ENCODE assay signal across 14 cellular contexts in genomic region chr16:4216631-4217030, GRCh38. TPM values are rescaled to one million over a fixed set of nuclear protein-coding genes. Genes with fewer than 3 reads are reported as not detected.
"Had no signal": no experiment of that assay in that cellular context is flagged by ENCODE, and none has a peak within 500 bp of the region (broad histone marks: within the 10 kb centered on the region; RNA-seq: fewer than 3 reads in every experiment).

No MANE protein-coding gene starts in this region.

- H3K27me3 Mint-ChIP-seq: activated naive CD8-positive, alpha-beta T cell; type B pancreatic cell had no signal

- H3K27me3 ChIP-seq: ovary had no signal

- H3K36me3 Mint-ChIP-seq: activated naive CD8-positive, alpha-beta T cell; mesothelial cell of epicardium; stimulated activated memory B cell treated with anti-CD40 and anti-IgM and Interleukin-4, amounts not matched to agents 10 μg/mL and 1 μg/mL and 100 μg/mL, for 72 hours; type B pancreatic cell had no signal

- H3K9me3 ChIP-seq: ovary had no signal

- H3K4me3 Mint-ChIP-seq: activated B cell treated with CpG ODN at 0.5 μM for 24 hours; activated CD4-positive, alpha-beta T cell treated with anti-CD3 and anti-CD28 coated beads, Interleukin-2, amount 10 ng/mL, durations not matched to agents 24 days and 14 days; activated naive CD8-positive, alpha-beta T cell; mesothelial cell of epicardium; neural crest cell; stimulated activated memory B cell treated with anti-CD40 and anti-IgM and Interleukin-4, amounts not matched to agents 10 μg/mL and 1 μg/mL and 100 μg/mL, for 72 hours; type B pancreatic cell had no signal

- H3K9me3 Mint-ChIP-seq: activated B cell treated with CpG ODN at 0.5 μM for 24 hours; activated CD4-positive, alpha-beta T cell treated with anti-CD3 and anti-CD28 coated beads, Interleukin-2, amount 10 ng/mL, durations not matched to agents 24 days and 14 days; stimulated activated memory B cell treated with anti-CD40 and anti-IgM and Interleukin-4, amounts not matched to agents 10 μg/mL and 1 μg/mL and 100 μg/mL, for 72 hours; type B pancreatic cell had no signal

- ATAC-seq: stimulated activated memory B cell treated with anti-CD40 and anti-IgM and Interleukin-4, amounts not matched to agents 10 μg/mL and 1 μg/mL and 100 μg/mL, for 72 hours had no signal

- H3K4me1 Mint-ChIP-seq: activated B cell treated with CpG ODN at 0.5 μM for 24 hours; activated CD4-positive, alpha-beta T cell treated with anti-CD3 and anti-CD28 coated beads, Interleukin-2, amount 10 ng/mL, durations not matched to agents 24 days and 14 days; stimulated activated memory B cell treated with anti-CD40 and anti-IgM and Interleukin-4, amounts not matched to agents 10 μg/mL and 1 μg/mL and 100 μg/mL, for 72 hours had no signal

- DNase-seq: activated B cell treated with CpG ODN at 0.5 μM for 24 hours; activated CD4-positive, alpha-beta T cell treated with anti-CD3 and anti-CD28 coated beads, Interleukin-2, amount 10 ng/mL, durations not matched to agents 24 days and 14 days; activated CD8-positive, alpha-beta memory T cell treated with anti-CD3 and anti-CD28 coated beads, Interleukin-2, amount 50 U/mL, for 48 hours; activated gamma-delta T cell treated with Interleukin-2 at 50 U/mL for 16 hours; anterior cingulate cortex; ovary; stimulated activated CD4-positive, alpha-beta T cell treated with anti-CD3 and anti-CD28 coated beads, Interleukin-2, amount 100 ng/mL, for 48 hours; T-helper 2 cell had no signal

- H3K4me3 ChIP-seq: lung, ovary had no signal

- H3K27ac Mint-ChIP-seq: activated B cell treated with CpG ODN at 0.5 μM for 24 hours; activated CD4-positive, alpha-beta T cell treated with anti-CD3 and anti-CD28 coated beads, Interleukin-2, amount 10 ng/mL, durations not matched to agents 24 days and 14 days; activated naive CD8-positive, alpha-beta T cell; stimulated activated memory B cell treated with anti-CD40 and anti-IgM and Interleukin-4, amounts not matched to agents 10 μg/mL and 1 μg/mL and 100 μg/mL, for 72 hours; type B pancreatic cell had no signal

- H3K36me3 ChIP-seq: ovary had no signal

RNA-seq across cellular contexts. Expression of gene SRL, which starts 25.2 kb away (rescaled TPM):
- total RNA-seq: activated B cell treated with CpG ODN at 0.5 μM for 24 hours; activated CD4-positive, alpha-beta T cell treated with anti-CD3 and anti-CD28 coated beads, Interleukin-2, amount 10 ng/mL, durations not matched to agents 24 days and 14 days had no signal
